In the genomic region with DNA sequence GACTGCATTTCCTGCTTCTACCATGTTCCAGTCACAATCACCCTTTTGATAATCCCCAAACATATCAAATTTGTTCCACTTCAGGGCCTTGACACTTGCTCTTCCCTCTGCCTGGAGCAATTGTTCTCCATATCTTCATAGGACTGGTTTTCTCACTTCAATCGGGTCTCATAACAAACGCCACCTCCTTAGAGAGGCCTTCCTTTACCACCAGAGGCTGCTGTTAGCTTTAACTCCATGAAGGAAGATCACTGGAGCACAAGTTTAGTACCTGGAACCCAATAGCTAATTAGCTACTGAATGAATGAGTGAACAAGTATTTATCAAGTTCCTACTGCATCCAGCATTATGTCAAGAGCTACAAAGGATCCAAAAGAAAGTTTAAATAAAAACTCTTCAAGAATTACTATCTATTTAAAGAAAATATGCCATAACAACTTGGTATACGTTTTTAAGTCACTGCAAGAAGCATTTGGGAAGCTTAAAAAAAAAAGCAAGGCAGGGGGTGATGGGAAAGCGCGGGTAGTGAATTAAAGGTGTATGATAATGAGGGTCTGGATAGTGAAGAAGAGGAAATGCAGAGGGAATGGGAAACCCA, we compare ENCODE assay signal across 9 cellular contexts. TPM values are rescaled to one million over a fixed set of nuclear protein-coding genes. Genes with fewer than 3 reads are reported as not detected.
A peak's percentile ranks its signal among the peaks of the same experiment; 100 is the strongest.
DNase-seq lines count a peak whose midpoint lies in the region; FAIRE-seq and TF ChIP-seq lines count a peak whose summit lies in the region.
"Had no signal": no experiment of that assay in that cellular context is flagged by ENCODE, and none has a peak within 500 bp of the region (broad histone marks: within the 10 kb centered on the region; RNA-seq: fewer than 3 reads in every experiment).

No MANE protein-coding gene starts in this region.

- H3K36me3 Mint-ChIP-seq in Calu3 (ENCODE audit: insufficient read depth, unreplicated experiment) = no peaks in the 10 kb centered on the region

- in situ Hi-C loops in KBM-7 (cut with MboI; ENCODE audit: low pct_unique_long_range_greater_than_20kb, low sequenced_read_pairs) = no loop called here

- H3K9ac ChIP-seq in liver (ENCODE audit: low read depth in 1 of 2, low read length in 2 of 2) = no peak overlapping the region

- CTCF ChIA-PET in Calu3 (lab: Charles Lee) = interaction anchor here (0.7 to 1.5 kb wide), 5 partner anchors 52 to 154 kb away, joined by 4 to 9 read pairs (median 4); a partner anchor contains a TSS

- H3K36me3 ChIP-seq in bronchial epithelial cell (ENCODE audit: control insufficient read depth, insufficient read depth, low read length) (no peaks in the 10 kb centered on the region), liver (ENCODE audit: control insufficient read depth in 4 of 4, insufficient read depth in 3 of 4, low read depth in 1 of 4, low read length in 3 of 4) (peaks cover 0 to 2% (median 0%) of the 10 kb centered on the region in 4 donors)

- TF ChIP-seq CTCF in Calu3 (IDR thresholded peaks at IDR 0.05; ENCODE audit: unreplicated experiment) (no peak), bronchial epithelial cell (IDR thresholded peaks at IDR 0.05; ENCODE audit: insufficient read depth, low read length, severe bottlenecking) (peak; percentile 57), liver (IDR thresholded peaks at IDR 0.05; ENCODE audit: low read depth, low read length, missing input control) (peak; percentile 33)

- peaks cover 12% of the 10 kb centered on the region for H3K4me1 Mint-ChIP-seq in Calu3 (ENCODE audit: low read depth, unreplicated experiment)

- 79% methylated on average over 5 of the region's 5 CpGs for WGBS in liver

- no peak overlapping the region for H3K4me3 Mint-ChIP-seq in Calu3 (ENCODE audit: low read depth, unreplicated experiment)

- peak overlapping the region; percentile 26 for H3K27ac Mint-ChIP-seq in Calu3 (ENCODE audit: unreplicated experiment)

- no TSS peak for BruUV-seq in Calu3 (replicated peaks; lab: Mats Ljungman, UMichigan)

- peak; percentile 74 to 76 for TF ChIP-seq RAD21 in liver (IDR thresholded peaks at IDR 0.05)

- H3K4me1 ChIP-seq in liver (ENCODE audit: control insufficient read depth in 4 of 4, insufficient read depth in 4 of 4, low read length in 3 of 4) = peaks cover 0 to 3% (median 0%) of the 10 kb centered on the region in 4 donors

- no peak overlapping the region for H3K27ac ChIP-seq in liver (ENCODE audit: low read depth in 1 of 2, low read length in 2 of 2)

- no peak for FAIRE-seq in bronchial epithelial cell (lab: Jason Lieb, UNC)

- no peaks in the 10 kb centered on the region for H3K27me3 ChIP-seq in bronchial epithelial cell (ENCODE audit: control insufficient read depth, insufficient read depth, low read length)
- H3K27me3 ChIP-seq in liver (ENCODE audit: control insufficient read depth in 4 of 4, insufficient read depth in 4 of 4, low read length in 3 of 4) = no peaks in the 10 kb centered on the region

- intact Hi-C loops in Calu3 (cut with micrococcal nuclease; ENCODE audit: unreplicated experiment) = loop anchor here (1.0 to 2.0 kb wide), 2 partner anchors 120 to 155 kb away; a partner anchor contains a TSS

- no peaks in the 10 kb centered on the region for H3K9me3 ChIP-seq in liver (ENCODE audit: control insufficient read depth in 4 of 4, low read length in 3 of 4)

- H3K9me3 Mint-ChIP-seq in Calu3 (ENCODE audit: low read depth, unreplicated experiment) = no peaks in the 10 kb centered on the region

- no peak overlapping the region for H3K4me3 ChIP-seq in bronchial epithelial cell (ENCODE audit: low read depth, low read length)
- H3K4me3 ChIP-seq in liver (ENCODE audit: low read depth in 1 of 3, low read length in 3 of 3) = no peak overlapping the region

- H3K27me3 Mint-ChIP-seq in Calu3 (ENCODE audit: unreplicated experiment) = no peaks in the 10 kb centered on the region

- DNase-seq in Calu3 (peak; percentile 7), KBM-7 (peak; percentile 38), bronchial epithelial cell (ENCODE audit: low read depth) (peak; percentile 48), H4 (ENCODE audit: low spot score) (no peak), amniotic stem cell (lab: John Stamatoyannopoulos, UW) (no peak)
- DNase-seq in activated CD8-positive, alpha-beta memory T cell treated with anti-CD3 and anti-CD28 coated beads for 24 hours = no peak
- no peak for DNase-seq in stimulated activated CD4-positive, alpha-beta T cell treated with anti-CD3 and anti-CD28 coated beads, Interleukin-12 subunit alpha, Interleukin-12 subunit beta, amount 100 ng/mL, for 4 hours
- DNase-seq: activated naive CD4-positive, alpha-beta T cell treated with Interleukin-2 at 50 U/mL for 16 hours had no signal

TF ChIP-seq in liver, 16 proteins besides CTCF, POLR2A, EP300 and RAD21:
- TF ChIP-seq FOXA1 (IDR thresholded peaks at IDR 0.05) (no peak), YY1 (IDR thresholded peaks at IDR 0.05) (no peak), FOXA2 (IDR thresholded peaks at IDR 0.05) (no peak), HNF4G (IDR thresholded peaks at IDR 0.05) (no peak), NR2F2 (IDR thresholded peaks at IDR 0.05) (no peak), GABPA (IDR thresholded peaks at IDR 0.05 in 1 of 2, conservative IDR thresholded peaks at IDR 0.05 in 1 of 2) (no peak), HNF4A (conservative IDR thresholded peaks at IDR 0.05) (no peak), RXRA (IDR thresholded peaks at IDR 0.05) (no peak), EGR1 (IDR thresholded peaks at IDR 0.05; ENCODE audit: low read depth in 2 of 2) (no peak), JUND (IDR thresholded peaks at IDR 0.05) (no peak)
- TF ChIP-seq, protein P1, sequence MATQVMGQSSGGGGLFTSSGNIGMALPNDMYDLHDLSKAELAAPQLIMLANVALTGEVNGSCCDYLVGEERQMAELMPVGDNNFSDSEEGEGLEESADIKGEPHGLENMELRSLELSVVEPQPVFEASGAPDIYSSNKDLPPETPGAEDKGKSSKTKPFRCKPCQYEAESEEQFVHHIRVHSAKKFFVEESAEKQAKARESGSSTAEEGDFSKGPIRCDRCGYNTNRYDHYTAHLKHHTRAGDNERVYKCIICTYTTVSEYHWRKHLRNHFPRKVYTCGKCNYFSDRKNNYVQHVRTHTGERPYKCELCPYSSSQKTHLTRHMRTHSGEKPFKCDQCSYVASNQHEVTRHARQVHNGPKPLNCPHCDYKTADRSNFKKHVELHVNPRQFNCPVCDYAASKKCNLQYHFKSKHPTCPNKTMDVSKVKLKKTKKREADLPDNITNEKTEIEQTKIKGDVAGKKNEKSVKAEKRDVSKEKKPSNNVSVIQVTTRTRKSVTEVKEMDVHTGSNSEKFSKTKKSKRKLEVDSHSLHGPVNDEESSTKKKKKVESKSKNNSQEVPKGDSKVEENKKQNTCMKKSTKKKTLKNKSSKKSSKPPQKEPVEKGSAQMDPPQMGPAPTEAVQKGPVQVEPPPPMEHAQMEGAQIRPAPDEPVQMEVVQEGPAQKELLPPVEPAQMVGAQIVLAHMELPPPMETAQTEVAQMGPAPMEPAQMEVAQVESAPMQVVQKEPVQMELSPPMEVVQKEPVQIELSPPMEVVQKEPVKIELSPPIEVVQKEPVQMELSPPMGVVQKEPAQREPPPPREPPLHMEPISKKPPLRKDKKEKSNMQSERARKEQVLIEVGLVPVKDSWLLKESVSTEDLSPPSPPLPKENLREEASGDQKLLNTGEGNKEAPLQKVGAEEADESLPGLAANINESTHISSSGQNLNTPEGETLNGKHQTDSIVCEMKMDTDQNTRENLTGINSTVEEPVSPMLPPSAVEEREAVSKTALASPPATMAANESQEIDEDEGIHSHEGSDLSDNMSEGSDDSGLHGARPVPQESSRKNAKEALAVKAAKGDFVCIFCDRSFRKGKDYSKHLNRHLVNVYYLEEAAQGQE (IDR thresholded peaks at IDR 0.05) = no peak
- TF ChIP-seq, protein P2, sequence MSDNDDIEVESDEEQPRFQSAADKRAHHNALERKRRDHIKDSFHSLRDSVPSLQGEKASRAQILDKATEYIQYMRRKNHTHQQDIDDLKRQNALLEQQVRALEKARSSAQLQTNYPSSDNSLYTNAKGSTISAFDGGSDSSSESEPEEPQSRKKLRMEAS (IDR thresholded peaks at IDR 0.05) = no peak
- TF ChIP-seq, protein P3, sequence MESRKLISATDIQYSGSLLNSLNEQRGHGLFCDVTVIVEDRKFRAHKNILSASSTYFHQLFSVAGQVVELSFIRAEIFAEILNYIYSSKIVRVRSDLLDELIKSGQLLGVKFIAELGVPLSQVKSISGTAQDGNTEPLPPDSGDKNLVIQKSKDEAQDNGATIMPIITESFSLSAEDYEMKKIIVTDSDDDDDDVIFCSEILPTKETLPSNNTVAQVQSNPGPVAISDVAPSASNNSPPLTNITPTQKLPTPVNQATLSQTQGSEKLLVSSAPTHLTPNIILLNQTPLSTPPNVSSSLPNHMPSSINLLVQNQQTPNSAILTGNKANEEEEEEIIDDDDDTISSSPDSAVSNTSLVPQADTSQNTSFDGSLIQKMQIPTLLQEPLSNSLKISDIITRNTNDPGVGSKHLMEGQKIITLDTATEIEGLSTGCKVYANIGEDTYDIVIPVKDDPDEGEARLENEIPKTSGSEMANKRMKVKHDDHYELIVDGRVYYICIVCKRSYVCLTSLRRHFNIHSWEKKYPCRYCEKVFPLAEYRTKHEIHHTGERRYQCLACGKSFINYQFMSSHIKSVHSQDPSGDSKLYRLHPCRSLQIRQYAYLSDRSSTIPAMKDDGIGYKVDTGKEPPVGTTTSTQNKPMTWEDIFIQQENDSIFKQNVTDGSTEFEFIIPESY (IDR thresholded peaks at IDR 0.05) = no peak
- TF ChIP-seq, protein P4, sequence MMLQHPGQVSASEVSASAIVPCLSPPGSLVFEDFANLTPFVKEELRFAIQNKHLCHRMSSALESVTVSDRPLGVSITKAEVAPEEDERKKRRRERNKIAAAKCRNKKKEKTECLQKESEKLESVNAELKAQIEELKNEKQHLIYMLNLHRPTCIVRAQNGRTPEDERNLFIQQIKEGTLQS (IDR thresholded peaks at IDR 0.05) = no peak
TF ChIP-seq in liver: peak in this region for 0.

RNA-seq across cellular contexts. Expression of a gene that starts 58.8 kb away (rescaled TPM):
- 43.3 and 46.4 TPM in 2 replicates for total RNA-seq in Calu3 (2022)
- total RNA-seq in bronchial epithelial cell = 37.4 and 51.0 TPM in 2 replicates
- 10 to 100 TPM; 24.7 to 61.0 TPM for total RNA-seq in liver
- polyA plus RNA-seq in liver = 10 to 100 TPM in 1 of 2 donors, 1 to 10 TPM in 1; 6.7 to 25.2 TPM
- 16.7 and 17.2 TPM in 2 replicates for total RNA-seq in H4 (2014; rRNA removed; shearing (Covaris generic))

Comparison
In these comparisons a context has a peak if more than half of its experiments do, and no peak if none do; other contexts are left out.
1. DNase-seq: peak in Calu3 (single experiment), KBM-7 (single experiment) and bronchial epithelial cell (single experiment); none in activated CD8-positive, alpha-beta memory T cell treated with anti-CD3 and anti-CD28 coated beads for 24 hours (single experiment), stimulated activated CD4-positive, alpha-beta T cell treated with anti-CD3 and anti-CD28 coated beads, Interleukin-12 subunit alpha, Interleukin-12 subunit beta, amount 100 ng/mL, for 4 hours (single experiment), H4 (single experiment) and amniotic stem cell (single experiment).